18 cellular contexts compared by ENCODE assay signal in the genomic region with DNA sequence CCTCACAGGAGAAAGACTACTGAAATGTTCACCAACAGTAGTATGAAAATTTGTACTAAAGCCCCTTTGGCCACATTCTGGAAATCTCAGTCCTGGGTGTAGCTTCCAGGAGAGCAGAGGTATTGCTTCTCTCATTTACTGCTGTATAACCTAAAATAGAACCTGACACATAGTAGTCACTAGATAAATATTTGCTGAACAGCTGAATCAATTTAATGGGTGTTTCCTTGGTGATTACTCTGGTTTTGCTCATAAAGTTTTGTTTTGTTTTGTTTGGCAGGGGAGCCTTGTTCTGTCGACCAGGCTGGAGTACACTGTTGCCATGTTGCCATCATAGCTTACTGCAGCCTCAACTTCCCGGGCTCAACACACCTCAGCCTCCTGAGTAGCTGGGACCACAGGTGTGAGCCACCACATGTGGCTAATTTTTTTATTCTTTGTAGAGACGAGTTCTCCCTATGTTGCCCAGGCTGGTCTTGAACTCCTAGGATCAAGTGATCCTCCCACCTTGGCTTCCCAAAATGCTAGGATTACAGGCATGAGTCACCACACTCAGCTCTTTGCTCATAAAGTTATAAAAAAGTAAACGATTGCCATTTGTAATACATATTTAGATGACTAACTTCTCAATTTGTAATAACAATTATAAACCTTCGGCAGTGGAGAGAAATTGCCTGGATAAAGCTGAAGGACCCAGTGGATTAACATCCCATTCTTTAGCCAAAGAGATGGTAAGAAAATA. TPM values are rescaled to one million over a fixed set of nuclear protein-coding genes. Genes with fewer than 3 reads are reported as not detected.
DNase-seq lines count a peak whose midpoint lies in the region; ATAC-seq, FAIRE-seq and TF ChIP-seq lines count a peak whose summit lies in the region.
"Had no signal": no experiment of that assay in that cellular context is flagged by ENCODE, and none has a peak within 500 bp of the region (broad histone marks: within the 10 kb centered on the region; RNA-seq: fewer than 3 reads in every experiment).

No MANE protein-coding gene starts in this region.

- no peak for TF ChIP-seq CTCF in C4-2B (conservative IDR thresholded peaks at IDR 0.05)
- no peak for TF ChIP-seq CTCF in LNCaP clone FGC (IDR thresholded peaks at IDR 0.05; ENCODE audit: control insufficient read depth, extremely low read depth, insufficient read depth)
- TF ChIP-seq CTCF in bronchial epithelial cell (IDR thresholded peaks at IDR 0.05; ENCODE audit: insufficient read depth, low read length, severe bottlenecking), result no peak
- no peak for TF ChIP-seq CTCF in mucosa of descending colon (IDR thresholded peaks at IDR 0.05)

- no peak overlapping the region for H3K27ac Mint-ChIP-seq in T-cell
- H3K27ac Mint-ChIP-seq: activated T-helper 17 cell treated with anti-CD3 and anti-CD28 coated beads, Interleukin-2, amount 50 U/mL, for 72 hours; CD14-positive monocyte; natural killer cell treated with Interleukin-12 subunit alpha and Interleukin-12 subunit beta and Interleukin-15 and Interleukin-18, amount 100 ng/mL, for 72 hours; T-helper 17 cell had no signal

- intact Hi-C loops in mucosa of descending colon (cut with DNase I, micrococcal nuclease), result no loop called here

- ATAC-seq in mucosa of descending colon (peak; percentile 74), T-cell (replicated peaks in 1 of 4) (no peak), HG03457 (IDR thresholded peaks at IDR 0.05; ENCODE audit: unreplicated experiment) (no peak)
- ATAC-seq: activated T-helper 17 cell treated with anti-CD3 and anti-CD28 coated beads, Interleukin-2, amount 50 U/mL, for 72 hours; natural killer cell treated with Interleukin-12 subunit alpha and Interleukin-12 subunit beta and Interleukin-15 and Interleukin-18, amount 100 ng/mL, for 72 hours; stimulated activated naive CD8-positive, alpha-beta T cell treated with anti-CD3 and anti-CD28 coated beads, Interleukin-15, Interleukin-2, amounts not matched to agents 100 U/mL and 50 U/mL, for 24 hours; T-helper 17 cell had no signal

- peaks cover 3 to 10% of the 10 kb centered on the region in 2 donors for H3K27me3 Mint-ChIP-seq in T-cell
- H3K27me3 Mint-ChIP-seq: natural killer cell treated with Interleukin-12 subunit alpha and Interleukin-12 subunit beta and Interleukin-15 and Interleukin-18, amount 100 ng/mL, for 72 hours had no signal

- no peaks in the 10 kb centered on the region for H3K9me3 ChIP-seq in mucosa of descending colon
- H3K9me3 ChIP-seq: uterus had no signal

- H3K4me1 ChIP-seq in mucosa of descending colon (ENCODE audit: low read depth), result peaks cover 21% of the 10 kb centered on the region
- H3K4me1 ChIP-seq: uterus had no signal

- H3K4me3 ChIP-seq in LNCaP clone FGC (ENCODE audit: low read depth, low read length) (no peak overlapping the region), bronchial epithelial cell (ENCODE audit: low read depth, low read length) (no peak overlapping the region), mucosa of descending colon (no peak overlapping the region)
- H3K4me3 ChIP-seq: uterus had no signal

- DNase-seq in LNCaP clone FGC (ENCODE audit: low read depth), result peak; percentile 90
- DNase-seq in bronchial epithelial cell (ENCODE audit: low read depth), result peak; percentile 89
- peak in 2 of 3 donors; percentile 23 to 38 for DNase-seq in mucosa of descending colon
- no peak for DNase-seq in T-cell
- no peak for DNase-seq in DMS 273 treated with DMSO at 0.1 percent for 48 hours (lab: John Stamatoyannopoulos, UW)
- no peak for DNase-seq in NCI-H446 (lab: John Stamatoyannopoulos, UW)
- DNase-seq: activated CD4-positive, alpha-beta T cell treated with anti-CD3 and anti-CD28 coated beads, Interleukin-2, amount 50 U/mL, for 4 hours; stimulated activated naive CD8-positive, alpha-beta T cell treated with anti-CD3 and anti-CD28 coated beads, Interleukin-15, Interleukin-2, amounts not matched to agents 100 U/mL and 50 U/mL, for 24 hours; T-helper 17 cell; uterus had no signal

- H3K36me3 Mint-ChIP-seq in T-cell, result no peaks in the 10 kb centered on the region
- H3K36me3 Mint-ChIP-seq: CD14-positive monocyte; natural killer cell treated with Interleukin-12 subunit alpha and Interleukin-12 subunit beta and Interleukin-15 and Interleukin-18, amount 100 ng/mL, for 72 hours had no signal

- no peak for FAIRE-seq in bronchial epithelial cell (lab: Jason Lieb, UNC)
- FAIRE-seq: G401.6, GM18507, H1 had no signal

- CTCF ChIA-PET in T-cell (lab: Charles Lee), result no interaction called here

- H3K36me3 ChIP-seq in bronchial epithelial cell (ENCODE audit: control insufficient read depth, insufficient read depth, low read length) (no peaks in the 10 kb centered on the region), mucosa of descending colon (ENCODE audit: low read depth) (no peaks in the 10 kb centered on the region)
- H3K36me3 ChIP-seq: uterus had no signal

- H3K9me3 Mint-ChIP-seq in T-cell, result no peaks in the 10 kb centered on the region
- H3K9me3 Mint-ChIP-seq: activated T-helper 17 cell treated with anti-CD3 and anti-CD28 coated beads, Interleukin-2, amount 50 U/mL, for 72 hours; natural killer cell treated with Interleukin-12 subunit alpha and Interleukin-12 subunit beta and Interleukin-15 and Interleukin-18, amount 100 ng/mL, for 72 hours had no signal

- POLR2A ChIA-PET in T-cell (lab: Charles Lee), result no interaction called here

- no peaks in the 10 kb centered on the region for H3K27me3 ChIP-seq in bronchial epithelial cell (ENCODE audit: control insufficient read depth, insufficient read depth, low read length)
- H3K27me3 ChIP-seq: uterus had no signal

- no peak overlapping the region for H3K4me3 Mint-ChIP-seq in T-cell
- H3K4me3 Mint-ChIP-seq: activated T-helper 17 cell treated with anti-CD3 and anti-CD28 coated beads, Interleukin-2, amount 50 U/mL, for 72 hours; CD14-positive monocyte; natural killer cell treated with Interleukin-12 subunit alpha and Interleukin-12 subunit beta and Interleukin-15 and Interleukin-18, amount 100 ng/mL, for 72 hours; T-helper 17 cell had no signal

- H3K27ac ChIP-seq in C4-2B, result peak overlapping the region; percentile 79
- H3K27ac ChIP-seq: uterus had no signal

- H3K4me1 Mint-ChIP-seq in T-cell, result no peaks in the 10 kb centered on the region
- H3K4me1 Mint-ChIP-seq: activated T-helper 17 cell treated with anti-CD3 and anti-CD28 coated beads, Interleukin-2, amount 50 U/mL, for 72 hours; CD14-positive monocyte; T-helper 17 cell had no signal

RNA-seq across cellular contexts. Expression of a gene that starts 11.5 kb away (rescaled TPM):
- 1.6 and 2.6 TPM in 2 replicates for total RNA-seq in bronchial epithelial cell
- 10 to 100 TPM; 21.1 to 56.8 (median 44.0) TPM for total RNA-seq in mucosa of descending colon
- 1 to 10 TPM in 3 of 5 donors, under 1 TPM in 2; 0.75 to 2.0 (median 1.6) TPM for total RNA-seq in T-cell

Comparison
In these comparisons a context has a peak if more than half of its experiments do, and no peak if none do; other contexts are left out.
1. DNase-seq: peak in LNCaP clone FGC (single experiment), bronchial epithelial cell (single experiment) and mucosa of descending colon (2 of 3); none in T-cell (0 of 34), DMS 273 treated with DMSO at 0.1 percent for 48 hours (single experiment) and NCI-H446 (0 of 2).